ENCODE assay signal across 27 cellular contexts in the genomic region with DNA sequence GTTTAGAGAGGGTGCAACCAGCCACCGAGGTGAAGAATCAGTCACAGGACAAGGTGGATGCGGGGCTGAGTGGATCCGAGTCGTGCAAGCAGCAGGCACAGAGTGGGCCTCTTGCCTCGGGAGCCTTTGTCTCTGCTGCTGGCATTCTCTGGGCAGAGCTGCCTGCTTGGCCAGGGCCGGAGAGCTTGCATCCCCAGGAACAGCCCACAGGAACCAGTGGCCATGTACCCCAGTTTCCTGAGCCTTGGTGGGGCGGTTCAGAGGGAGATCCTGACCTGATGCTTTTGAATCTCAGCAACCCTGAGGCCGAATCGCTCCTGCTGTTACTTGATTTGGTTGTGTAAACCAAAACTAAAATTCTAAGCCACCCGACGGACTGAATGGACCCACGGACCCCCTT.
"Had no signal": no experiment of that assay in that cellular context is flagged by ENCODE, and none has a peak within 500 bp of the region (broad histone marks: within the 10 kb centered on the region; RNA-seq: fewer than 3 reads in every experiment).

No MANE protein-coding gene starts in this region.

- FAIRE-seq: bronchial epithelial cell, RCC 7860 had no signal

- H3K36me3 Mint-ChIP-seq: activated naive CD4-positive, alpha-beta T cell treated with anti-CD3 and anti-CD28 coated beads, Interleukin-2, amount 50 U/mL, for 72 hours had no signal

- H3K9me3 Mint-ChIP-seq: activated naive CD4-positive, alpha-beta T cell treated with anti-CD3 and anti-CD28 coated beads, Interleukin-2, amount 50 U/mL, for 72 hours; activated naive CD8-positive, alpha-beta T cell treated with anti-CD3 and anti-CD28 coated beads, Interleukin-2, amount 50 U/mL, for 24 hours; activated T-cell treated with anti-CD3 and anti-CD28 coated beads, Interleukin-2, amount 50 U/mL, for 4 hours; central memory CD8-positive, alpha-beta T cell; T-helper 1 cell treated with Interleukin-12 subunit alpha and Interleukin-12 subunit beta and Interleukin-4 antibody, amounts not matched to agents 30 μg/mL and 1 μg/mL, for 36 hours had no signal

- H3K4me3 ChIP-seq: ascending aorta, body of pancreas, SJSA1 had no signal

- H3K4me3 Mint-ChIP-seq: activated naive CD8-positive, alpha-beta T cell treated with anti-CD3 and anti-CD28 coated beads, Interleukin-2, amount 50 U/mL, for 24 hours; activated T-cell treated with anti-CD3 and anti-CD28 coated beads, Interleukin-2, amount 50 U/mL, for 4 hours; central memory CD8-positive, alpha-beta T cell; T-helper 1 cell treated with Interleukin-12 subunit alpha and Interleukin-12 subunit beta and Interleukin-4 antibody, amounts not matched to agents 30 μg/mL and 1 μg/mL, for 36 hours had no signal

- ATAC-seq: activated CD4-positive, CD25-positive, alpha-beta regulatory T cell treated with anti-CD3 and anti-CD28 coated beads, Interleukin-2, amount 50 U/mL, for 24 hours; activated naive CD4-positive, alpha-beta T cell treated with anti-CD3 and anti-CD28 coated beads, Interleukin-2, amount 50 U/mL, for 72 hours; activated naive CD8-positive, alpha-beta T cell treated with anti-CD3 and anti-CD28 coated beads, Interleukin-2, amount 50 U/mL, for 24 hours; activated T-cell treated with anti-CD3 and anti-CD28 coated beads, Interleukin-2, amount 50 U/mL, for 4 hours; body of pancreas; SK-N-SH treated with all-trans-retinoic acid at 6 μM for 48 hours had no signal

- H3K9me3 ChIP-seq: ascending aorta, body of pancreas, SJSA1 had no signal

- H3K36me3 ChIP-seq: ascending aorta, SJSA1 had no signal

- H3K27ac ChIP-seq: ascending aorta, body of pancreas, SJSA1 had no signal

- H3K27me3 ChIP-seq: body of pancreas, SJSA1 had no signal

- H3K4me1 Mint-ChIP-seq: central memory CD8-positive, alpha-beta T cell had no signal

- H3K27ac Mint-ChIP-seq: activated naive CD4-positive, alpha-beta T cell treated with anti-CD3 and anti-CD28 coated beads, Interleukin-2, amount 50 U/mL, for 72 hours; activated naive CD8-positive, alpha-beta T cell treated with anti-CD3 and anti-CD28 coated beads, Interleukin-2, amount 50 U/mL, for 24 hours; T-helper 1 cell treated with Interleukin-12 subunit alpha and Interleukin-12 subunit beta and Interleukin-4 antibody, amounts not matched to agents 30 μg/mL and 1 μg/mL, for 36 hours had no signal

- H3K4me1 ChIP-seq: SJSA1 had no signal

- DNase-seq: activated CD4-positive, alpha-beta T cell treated with anti-CD3 and anti-CD28 coated beads for 4 hours; activated CD4-positive, alpha-beta T cell treated with anti-CD3 and anti-CD28 coated beads, Interleukin-2, amount 50 U/mL, for 4 hours; activated CD8-positive, alpha-beta memory T cell treated with anti-CD3 and anti-CD28 coated beads for 24 hours; activated effector memory CD4-positive, alpha-beta T cell treated with anti-CD3 and anti-CD28 coated beads, Interleukin-2, amount 50 U/mL, for 16 hours; activated naive CD4-positive, alpha-beta T cell treated with Interleukin-2 at 50 U/mL for 16 hours; activated naive CD8-positive, alpha-beta T cell treated with anti-CD3 and anti-CD28 coated beads, Interleukin-2, amount 50 U/mL, for 24 hours; activated T-cell treated with anti-CD3 and anti-CD28 coated beads, Interleukin-2, amount 50 U/mL, for 4 hours; amniotic stem cell; body of pancreas; KG1; NCI-H1092; NCI-H1417; NCI-H1930; NCI-H2171; NCI-H526 treated with DMSO at 0.1 percent for 48 hours; NCI-H82; NK-92 treated with Interleukin-12 subunit alpha and Interleukin-12 subunit beta, amount 100 ng/mL, for 24 hours; SHP77 had no signal
